ENCODE assay signal across 8 cellular contexts in genomic region chr10:26621889-26622681, GRCh38.
DNase-seq lines count a peak whose midpoint lies in the region; ATAC-seq and TF ChIP-seq lines count a peak whose summit lies in the region.

No MANE protein-coding gene starts in this region.

- peak overlapping the region; percentile 49 for H3K4me3 ChIP-seq in osteoblast (ENCODE audit: insufficient read depth, low read length)

- H3K4me1 ChIP-seq in foreskin keratinocyte, result no peaks in the 10 kb centered on the region
- no peaks in the 10 kb centered on the region for H3K4me1 ChIP-seq in osteoblast (ENCODE audit: insufficient read depth, low read length)

- H3K36me3 ChIP-seq in osteoblast (ENCODE audit: insufficient read depth, low read length), result no peaks in the 10 kb centered on the region

- H3K27me3 ChIP-seq in foreskin keratinocyte, result peaks cover 5% of the 10 kb centered on the region
- H3K27me3 ChIP-seq in osteoblast (ENCODE audit: insufficient read depth, low read length), result peaks cover 7% of the 10 kb centered on the region

- H3K4me2 ChIP-seq in osteoblast (ENCODE audit: insufficient read depth, low read length), result peak overlapping the region; percentile 28

- peak overlapping the region; percentile 10 for H2AFZ ChIP-seq in osteoblast (ENCODE audit: low read length)

- TF ChIP-seq CTCF in foreskin keratinocyte (conservative IDR thresholded peaks at IDR 0.05), result no peak
- no peak for TF ChIP-seq CTCF in osteoblast (IDR thresholded peaks at IDR 0.05; ENCODE audit: extremely low read depth, low read depth, low read length)

- no peak overlapping the region for H3K27ac ChIP-seq in foreskin keratinocyte
- H3K27ac ChIP-seq in osteoblast (ENCODE audit: low read depth, low read length), result no peak overlapping the region

- H4K20me1 ChIP-seq in osteoblast (ENCODE audit: insufficient read depth, low read length), result no peaks in the 10 kb centered on the region

- no peaks in the 10 kb centered on the region for H3K9me3 ChIP-seq in osteoblast (ENCODE audit: low read depth, low read length)

- no peaks in the 10 kb centered on the region for H3K79me2 ChIP-seq in osteoblast (ENCODE audit: insufficient read depth, low read length)

- ATAC-seq in GM18511 (IDR thresholded peaks at IDR 0.05; ENCODE audit: unreplicated experiment), result peak; percentile 72
- peak; percentile 87 for ATAC-seq in foreskin keratinocyte

- DNase-seq in HT1080 (ENCODE audit: low read depth), result peak; percentile 5
- DNase-seq in activated CD8-positive, alpha-beta memory T cell treated with anti-CD3 and anti-CD28 coated beads for 24 hours, result peak; percentile 69
- peak; percentile 32 to 51 for DNase-seq in foreskin keratinocyte
- no peak for DNase-seq in osteoblast (ENCODE audit: insufficient read length, low spot score, missing footprints)
- DNase-seq in NCI-H748 (lab: John Stamatoyannopoulos, UW; ENCODE audit: unreplicated experiment), result no peak
- DNase-seq in AML-193 (lab: John Stamatoyannopoulos, UW), result no peak
- DNase-seq in cerebellar cortex (ENCODE audit: low spot score), result no peak

Comparison
In these comparisons a context has a peak if more than half of its experiments do, and no peak if none do; other contexts are left out.
1. DNase-seq: peak in HT1080 (single experiment), activated CD8-positive, alpha-beta memory T cell treated with anti-CD3 and anti-CD28 coated beads for 24 hours (single experiment) and foreskin keratinocyte (2 of 2); none in osteoblast (single experiment), NCI-H748 (single experiment), AML-193 (0 of 2) and cerebellar cortex (single experiment).